Comparison of ENCODE assay signal across 30 cellular contexts in genomic region chr7:134120405-134120804, GRCh38.
"Had no signal": no experiment of that assay in that cellular context is flagged by ENCODE, and none has a peak within 500 bp of the region (broad histone marks: within the 10 kb centered on the region; RNA-seq: fewer than 3 reads in every experiment).

No MANE protein-coding gene starts in this region.

- H3K36me3 Mint-ChIP-seq: activated naive CD4-positive, alpha-beta T cell treated with anti-CD3 and anti-CD28 coated beads, Interleukin-2, amount 50 U/mL, for 72 hours; brain; naive thymus-derived CD4-positive, alpha-beta T cell; neural progenitor cell had no signal

- H3K4me3 ChIP-seq: gastroesophageal sphincter, lower lobe of right lung, mucosa of descending colon, neural progenitor cell, sigmoid colon, upper lobe of left lung had no signal

- DNase-seq: activated B cell treated with CpG ODN at 0.5 μM for 24 hours; activated CD4-positive, alpha-beta T cell treated with anti-CD3 and anti-CD28 coated beads for 36 hours; activated CD4-positive, alpha-beta T cell treated with anti-CD3 and anti-CD28 coated beads, Interleukin-2, amount 50 U/mL, for 4 hours; activated CD8-positive, alpha-beta memory T cell treated with anti-CD3 and anti-CD28 coated beads for 24 hours; activated CD8-positive, alpha-beta memory T cell treated with anti-CD3 and anti-CD28 coated beads, Interleukin-2, amount 50 U/mL, for 4 hours; activated T-cell treated with anti-CD3 and anti-CD28 coated beads, Interleukin-2, amount 50 U/mL, for 24 hours; aorta; dermis blood vessel endothelial cell; effector CD8-positive, alpha-beta T cell; erythroblast; head of caudate nucleus; islet precursor cell; lower lobe of right lung; mesendoderm; mucosa of descending colon; naive thymus-derived CD4-positive, alpha-beta T cell; retina; sigmoid colon; stimulated activated CD4-positive, alpha-beta T cell treated with anti-CD3 and anti-CD28 coated beads, Interleukin-2, amount 100 ng/mL, for 48 hours; stimulated activated naive CD4-positive, alpha-beta T cell treated with Interleukin-2 at 50 U/mL for 16 hours; T1000; upper lobe of left lung had no signal

- H3K4me1 Mint-ChIP-seq: activated CD4-positive, alpha-beta T cell treated with anti-CD3 and anti-CD28 coated beads for 36 hours; activated T-helper 17 cell treated with anti-CD3 and anti-CD28 coated beads, Interleukin-2, amount 50 U/mL, for 72 hours; brain; neural progenitor cell had no signal

- ATAC-seq: activated CD4-positive, alpha-beta T cell treated with anti-CD3 and anti-CD28 coated beads for 36 hours; activated naive CD4-positive, alpha-beta T cell treated with anti-CD3 and anti-CD28 coated beads, Interleukin-2, amount 50 U/mL, for 72 hours; activated T-helper 17 cell treated with anti-CD3 and anti-CD28 coated beads, Interleukin-2, amount 50 U/mL, for 72 hours; gastroesophageal sphincter; left lobe of liver; lower lobe of right lung; mucosa of descending colon; naive thymus-derived CD4-positive, alpha-beta T cell had no signal

- H3K4me3 Mint-ChIP-seq: activated B cell treated with CpG ODN at 0.5 μM for 24 hours; activated CD4-positive, alpha-beta T cell treated with anti-CD3 and anti-CD28 coated beads for 36 hours; activated T-cell treated with anti-CD3 and anti-CD28 coated beads, Interleukin-2, amount 50 U/mL, for 24 hours; activated T-helper 17 cell treated with anti-CD3 and anti-CD28 coated beads, Interleukin-2, amount 50 U/mL, for 72 hours; brain; naive thymus-derived CD4-positive, alpha-beta T cell; neural progenitor cell; T-helper 1 cell treated with Interleukin-12 subunit alpha and Interleukin-12 subunit beta and Interleukin-4 antibody, amounts not matched to agents 30 μg/mL and 1 μg/mL, for 36 hours had no signal

- H3K27ac Mint-ChIP-seq: activated B cell treated with CpG ODN at 0.5 μM for 24 hours; activated CD4-positive, alpha-beta T cell treated with anti-CD3 and anti-CD28 coated beads for 36 hours; activated naive CD4-positive, alpha-beta T cell treated with anti-CD3 and anti-CD28 coated beads, Interleukin-2, amount 50 U/mL, for 72 hours; activated T-cell treated with anti-CD3 and anti-CD28 coated beads, Interleukin-2, amount 50 U/mL, for 24 hours; activated T-helper 17 cell treated with anti-CD3 and anti-CD28 coated beads, Interleukin-2, amount 50 U/mL, for 72 hours; brain; naive thymus-derived CD4-positive, alpha-beta T cell; neural progenitor cell; progenitor cell of endocrine pancreas; T-helper 1 cell treated with Interleukin-12 subunit alpha and Interleukin-12 subunit beta and Interleukin-4 antibody, amounts not matched to agents 30 μg/mL and 1 μg/mL, for 36 hours had no signal

- H3K9me3 Mint-ChIP-seq: activated B cell treated with CpG ODN at 0.5 μM for 24 hours; activated naive CD4-positive, alpha-beta T cell treated with anti-CD3 and anti-CD28 coated beads, Interleukin-2, amount 50 U/mL, for 72 hours; activated T-cell treated with anti-CD3 and anti-CD28 coated beads, Interleukin-2, amount 50 U/mL, for 24 hours; activated T-helper 17 cell treated with anti-CD3 and anti-CD28 coated beads, Interleukin-2, amount 50 U/mL, for 72 hours; neural progenitor cell; T-helper 1 cell treated with Interleukin-12 subunit alpha and Interleukin-12 subunit beta and Interleukin-4 antibody, amounts not matched to agents 30 μg/mL and 1 μg/mL, for 36 hours had no signal

- H3K27me3 Mint-ChIP-seq: activated B cell treated with CpG ODN at 0.5 μM for 24 hours; activated CD4-positive, alpha-beta T cell treated with anti-CD3 and anti-CD28 coated beads for 36 hours; activated T-cell treated with anti-CD3 and anti-CD28 coated beads, Interleukin-2, amount 50 U/mL, for 24 hours; activated T-helper 17 cell treated with anti-CD3 and anti-CD28 coated beads, Interleukin-2, amount 50 U/mL, for 72 hours had no signal
